Comparison of ENCODE assay signal across 14 cellular contexts in the genomic region with DNA sequence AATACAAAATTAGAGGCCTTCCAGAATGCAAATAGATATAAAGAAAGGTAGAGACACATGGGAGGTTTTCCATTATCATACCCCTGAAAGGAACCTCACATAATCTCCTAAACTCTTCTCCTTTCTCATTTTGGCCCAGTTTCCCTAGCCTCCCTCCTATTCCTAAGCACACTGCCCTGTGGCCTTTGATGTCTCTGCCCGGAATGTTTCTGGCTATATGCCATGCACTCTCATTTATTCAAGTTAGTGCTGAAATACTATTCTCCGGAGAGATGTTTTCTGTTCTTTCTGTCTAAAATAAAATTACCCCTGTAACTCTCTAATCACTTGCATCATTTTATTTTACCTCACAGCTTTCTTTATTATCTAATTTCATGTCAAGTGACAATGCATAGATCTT.
"Had no signal": no experiment of that assay in that cellular context is flagged by ENCODE, and none has a peak within 500 bp of the region (broad histone marks: within the 10 kb centered on the region; RNA-seq: fewer than 3 reads in every experiment).

No MANE protein-coding gene starts in this region.

- H3K36me3 Mint-ChIP-seq: activated naive CD8-positive, alpha-beta T cell; stimulated activated naive B cell treated with anti-CD40 and anti-IgM and Interleukin-4, amounts not matched to agents 10 μg/mL and 1 μg/mL and 100 μg/mL, for 72 hours; WTC11 had no signal

- H3K4me3 Mint-ChIP-seq: activated CD8-positive, alpha-beta T cell treated with anti-CD3 and anti-CD28 coated beads for 36 hours; activated naive CD8-positive, alpha-beta T cell; neural crest cell; stimulated activated naive B cell treated with anti-CD40 and anti-IgM and Interleukin-4, amounts not matched to agents 10 μg/mL and 1 μg/mL and 100 μg/mL, for 72 hours; WTC11 had no signal

- ATAC-seq: activated CD8-positive, alpha-beta T cell treated with anti-CD3 and anti-CD28 coated beads for 36 hours; stimulated activated naive B cell treated with anti-CD40 and anti-IgM and Interleukin-4, amounts not matched to agents 10 μg/mL and 1 μg/mL and 100 μg/mL, for 72 hours; WTC11 had no signal

- H3K36me3 ChIP-seq: tibial nerve, vagina had no signal

- H3K9me3 ChIP-seq: tibial nerve, vagina had no signal

- H3K27me3 ChIP-seq: tibial nerve, vagina had no signal

- H3K27ac Mint-ChIP-seq: activated CD8-positive, alpha-beta T cell treated with anti-CD3 and anti-CD28 coated beads for 36 hours; activated naive CD8-positive, alpha-beta T cell; stimulated activated naive B cell treated with anti-CD40 and anti-IgM and Interleukin-4, amounts not matched to agents 10 μg/mL and 1 μg/mL and 100 μg/mL, for 72 hours; WTC11 had no signal

- H3K9me3 Mint-ChIP-seq: WTC11 had no signal

- H3K4me1 Mint-ChIP-seq: neural crest cell; stimulated activated naive B cell treated with anti-CD40 and anti-IgM and Interleukin-4, amounts not matched to agents 10 μg/mL and 1 μg/mL and 100 μg/mL, for 72 hours; WTC11 had no signal

- H3K4me3 ChIP-seq: tibial nerve, vagina had no signal

- H3K4me1 ChIP-seq: vagina had no signal

- DNase-seq: activated CD4-positive, alpha-beta T cell treated with anti-CD3 and anti-CD28 coated beads for 4 hours; activated CD8-positive, alpha-beta memory T cell treated with anti-CD3 and anti-CD28 coated beads, Interleukin-2, amount 50 U/mL, for 4 hours; activated CD8-positive, alpha-beta T cell treated with anti-CD3 and anti-CD28 coated beads for 36 hours; activated gamma-delta T cell treated with Interleukin-2 at 50 U/mL for 16 hours; activated T-cell treated with anti-CD3 and anti-CD28 coated beads, Interleukin-2, amount 50 U/mL, for 48 hours; kidney glomerular epithelial cell; stimulated activated CD4-positive, alpha-beta T cell treated with anti-CD3 and anti-CD28 coated beads, Interleukin-2, amount 100 ng/mL, for 48 hours; stimulated activated naive B cell treated with anti-CD40 and anti-IgM and Interleukin-4, amounts not matched to agents 10 μg/mL and 1 μg/mL and 100 μg/mL, for 72 hours; T-helper 2 cell had no signal

- H3K27ac ChIP-seq: tibial nerve, vagina had no signal

- H3K27me3 Mint-ChIP-seq: activated CD8-positive, alpha-beta T cell treated with anti-CD3 and anti-CD28 coated beads for 36 hours; activated naive CD8-positive, alpha-beta T cell; stimulated activated naive B cell treated with anti-CD40 and anti-IgM and Interleukin-4, amounts not matched to agents 10 μg/mL and 1 μg/mL and 100 μg/mL, for 72 hours had no signal
